In the genomic region with DNA sequence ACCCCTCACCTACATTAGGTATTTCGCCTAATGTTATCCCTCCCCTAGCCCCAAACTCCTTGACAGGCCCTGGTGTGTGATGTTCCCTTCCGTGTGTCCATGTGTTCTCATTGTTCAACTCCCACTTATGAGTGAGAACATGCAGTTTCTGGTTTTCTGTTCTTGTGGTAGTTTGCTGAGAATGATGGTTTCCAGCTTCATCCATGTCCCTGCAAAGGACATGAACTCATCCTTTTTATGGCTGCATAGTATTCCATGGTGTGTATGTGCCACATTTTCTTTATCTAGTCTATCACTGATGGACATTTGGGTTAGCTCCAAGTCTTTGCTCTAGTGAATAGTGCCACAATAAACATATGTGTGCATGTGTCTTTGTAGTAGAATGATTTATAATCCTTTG, we compare ENCODE assay signal across 2 cellular contexts. TPM values are rescaled to one million over a fixed set of nuclear protein-coding genes. Genes with fewer than 3 reads are reported as not detected.
"Had no signal": no experiment of that assay in that cellular context is flagged by ENCODE, and none has a peak within 500 bp of the region (broad histone marks: within the 10 kb centered on the region; RNA-seq: fewer than 3 reads in every experiment).

No MANE protein-coding gene starts in this region.

RNA-seq across cellular contexts. Expression of a gene that starts 14.4 kb away (rescaled TPM):
- total RNA-seq: G401 had no signal

RNA-seq across cellular contexts. Expression of a gene that starts 46.4 kb away (rescaled TPM):
- total RNA-seq: G401 had no signal
- polyA plus RNA-seq: GM12878 had no signal
